2 cellular contexts compared by ENCODE assay signal in the genomic region with DNA sequence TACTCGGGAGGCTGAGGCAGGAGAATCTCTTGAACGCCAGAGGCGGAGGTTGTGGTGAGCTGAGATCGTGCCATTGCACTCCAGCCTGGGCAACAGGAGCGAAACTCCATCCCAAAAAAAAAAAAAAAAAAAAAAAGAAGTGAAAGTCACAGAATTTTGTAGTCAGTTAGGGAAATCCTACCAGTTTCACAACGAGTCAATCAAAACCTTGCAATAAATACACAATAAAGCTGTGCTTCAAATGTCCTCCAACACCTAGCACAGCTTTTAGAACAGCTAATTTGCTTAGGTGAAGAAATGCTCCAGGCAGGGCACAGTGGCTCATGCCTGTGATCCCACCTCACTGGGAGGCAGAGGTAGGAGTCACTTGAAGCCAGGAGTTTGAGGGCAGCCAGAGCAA.
A peak's percentile ranks its signal among the peaks of the same experiment; 100 is the strongest.
TF ChIP-seq lines count a peak whose summit lies in the region.

No MANE protein-coding gene starts in this region.

TF ChIP-seq in GM12878, 131 proteins besides CTCF, POLR2A, EP300 and RAD21 (continued from another document):
- 0 out of 4 replicates have a peak, but pooled peaks of 1 of the 2 experiments have one; percentile 21 for TF ChIP-seq IKZF2 (IDR thresholded peaks at IDR 0.05)
- TF ChIP-seq NR2F1 (conservative IDR thresholded peaks at IDR 0.05), result no peak
- 0 out of 2 replicates have a peak, but pooled peaks have one; percentile 15 for TF ChIP-seq NFIC (IDR thresholded peaks at IDR 0.05; ENCODE audit: low read depth, low read length)

TF ChIP-seq in HepG2, 621 proteins besides CTCF, POLR2A, EP300 and RAD21 (continued from another document):
- TF ChIP-seq ZBTB7B (CRISPR knock-in tag; IDR thresholded peaks at IDR 0.05), result no peak
- no peak for TF ChIP-seq HMGXB4 (CRISPR knock-in tag; IDR thresholded peaks at IDR 0.05; ENCODE audit: borderline replicate concordance in 1 of 2, low read depth in 1 of 2)
- TF ChIP-seq SNAPC4 (CRISPR knock-in tag; IDR thresholded peaks at IDR 0.05), result no peak
